Comparison of ENCODE assay signal across 2 cellular contexts in genomic region chr11:120330045-120330444, GRCh38.
TF ChIP-seq lines count a peak whose summit lies in the region.

No MANE protein-coding gene starts in this region.

TF ChIP-seq in SK-N-SH, 30 proteins besides CTCF, POLR2A, EP300 and RAD21:
- no peak for TF ChIP-seq ZBTB33 (IDR thresholded peaks at IDR 0.05; ENCODE audit: borderline replicate concordance, low read depth)
- no peak for TF ChIP-seq TCF12 (IDR thresholded peaks at IDR 0.05)
- TF ChIP-seq CHD2 (IDR thresholded peaks at IDR 0.05; ENCODE audit: low read length, partially characterized antibody): no peak
- TF ChIP-seq FOXM1 (IDR thresholded peaks at IDR 0.05; ENCODE audit: low read depth): no peak
- no peak for TF ChIP-seq EZH2phosphoT487 (IDR thresholded peaks at IDR 0.05; ENCODE audit: borderline replicate concordance, low read depth)
- TF ChIP-seq NFIC (IDR thresholded peaks at IDR 0.05; ENCODE audit: borderline replicate concordance): no peak
- TF ChIP-seq MAX (IDR thresholded peaks at IDR 0.05; ENCODE audit: low read depth): no peak
- no peak for TF ChIP-seq MXI1 (IDR thresholded peaks at IDR 0.05; ENCODE audit: low read depth, low read length)
- TF ChIP-seq REST (IDR thresholded peaks at IDR 0.05; ENCODE audit: low read depth, low read length): no peak
- TF ChIP-seq USF1 (IDR thresholded peaks at IDR 0.05; ENCODE audit: borderline replicate concordance, low read depth): no peak
- TF ChIP-seq IRF3 (IDR thresholded peaks at IDR 0.05; ENCODE audit: low read depth, low read length): no peak
TF ChIP-seq in SK-N-SH: peak in this region for 0.

TF ChIP-seq in SK-N-SH treated with all-trans-retinoic acid at 6 μM for 48 hours, 23 proteins besides CTCF, POLR2A, EP300 and RAD21 (continued from another document):
- no peak for TF ChIP-seq CSRNP3 (CRISPR knock-in tag; IDR thresholded peaks at IDR 0.05)
